Comparison of ENCODE assay signal across 14 cellular contexts in the genomic region with DNA sequence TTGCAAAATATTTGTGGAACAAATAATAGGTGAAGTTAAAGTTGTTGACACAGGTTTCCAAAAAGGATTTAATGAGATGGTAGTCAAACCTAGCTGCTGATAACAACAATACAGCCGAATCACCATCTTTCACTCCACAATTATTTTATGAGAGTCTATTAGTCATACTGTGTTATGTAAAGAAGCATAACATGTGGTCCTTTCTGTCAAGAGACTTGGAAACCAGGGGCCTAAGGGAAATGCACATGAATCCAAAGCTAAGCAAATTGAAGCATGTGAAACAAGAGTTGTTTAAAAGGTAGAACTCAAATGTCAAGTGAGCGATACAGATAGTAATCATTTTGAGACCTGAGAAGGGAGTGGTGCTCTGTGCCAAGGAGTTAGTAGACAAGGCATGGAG. TPM values are rescaled to one million over a fixed set of nuclear protein-coding genes. Genes with fewer than 3 reads are reported as not detected.
DNase-seq lines count a peak whose midpoint lies in the region; ATAC-seq and TF ChIP-seq lines count a peak whose summit lies in the region.
"Had no signal": no experiment of that assay in that cellular context is flagged by ENCODE, and none has a peak within 500 bp of the region (broad histone marks: within the 10 kb centered on the region; RNA-seq: fewer than 3 reads in every experiment).

No MANE protein-coding gene starts in this region.

- H3K9ac ChIP-seq in HUES48 (ENCODE audit: low read depth, low read length) (peak overlapping the region; percentile 4; the same call in 1 of the 2 replicates), neural progenitor cell (no peak overlapping the region)
- H3K9ac ChIP-seq: SK-N-SH had no signal

- no peak overlapping the region for H3K4me2 ChIP-seq in neural progenitor cell
- H3K4me2 ChIP-seq: SK-N-SH had no signal

- no peaks in the 10 kb centered on the region for H3K27me3 ChIP-seq in HUES48 (ENCODE audit: control insufficient read depth, insufficient read depth, low read length)
- H3K27me3 ChIP-seq in neural progenitor cell = no peaks in the 10 kb centered on the region

- no peak for DNase-seq in activated CD8-positive, alpha-beta T cell treated with anti-CD3 and anti-CD28 coated beads for 36 hours
- no peak for DNase-seq in activated CD8-positive, alpha-beta T cell treated with anti-CD3 and anti-CD28 coated beads, Interleukin-2, amount 10 ng/mL, durations not matched to agents 7 days and 5 days
- no peak for DNase-seq in activated T-helper 2 cell treated with anti-CD3 and anti-CD28 coated beads, Interferon-gamma antibody, Interleukin-2, Interleukin-4, amounts not matched to agents 10 μg/mL and 5 μg/mL and 100 μg/mL, durations not matched to agents 14 hours and 24 hours and 36 hours (ENCODE audit: low spot score)
- DNase-seq in neural progenitor cell (ENCODE audit: low spot score) = no peak
- DNase-seq in iPS-NIHi7 (ENCODE audit: extremely low spot score) = no peak
- DNase-seq: activated naive CD8-positive, alpha-beta T cell treated with anti-CD3 and anti-CD28 coated beads, Interleukin-2, amount 10 ng/mL, durations not matched to agents 7 days and 5 days; DMS79 treated with DMSO at 0.1 percent for 48 hours; NCI-H187 treated with DMSO at 0.1 percent for 48 hours; SK-N-SH; stimulated activated CD4-positive, alpha-beta T cell treated with anti-CD3 and anti-CD28 coated beads, Interleukin-4, amount 100 ng/mL, for 4 hours; stimulated activated naive CD4-positive, alpha-beta T cell treated with Interleukin-2 at 50 U/mL for 16 hours had no signal

- H3K4me1 Mint-ChIP-seq in activated CD8-positive, alpha-beta T cell treated with anti-CD3 and anti-CD28 coated beads for 36 hours (ENCODE audit: low read depth) = peaks cover 90% of the 10 kb centered on the region
- H3K4me1 Mint-ChIP-seq in activated CD8-positive, alpha-beta T cell treated with anti-CD3 and anti-CD28 coated beads, Interleukin-2, amount 10 ng/mL, durations not matched to agents 7 days and 5 days (ENCODE audit: low read depth) = peaks cover 80% of the 10 kb centered on the region
- peaks cover 72% of the 10 kb centered on the region for H3K4me1 Mint-ChIP-seq in activated T-helper 2 cell treated with anti-CD3 and anti-CD28 coated beads, Interferon-gamma antibody, Interleukin-2, Interleukin-4, amounts not matched to agents 10 μg/mL and 5 μg/mL and 100 μg/mL, durations not matched to agents 14 hours and 24 hours and 36 hours (ENCODE audit: low read depth)
- H3K4me1 Mint-ChIP-seq in neural progenitor cell = no peaks in the 10 kb centered on the region

- CTCF ChIA-PET in activated CD8-positive, alpha-beta T cell treated with anti-CD3 and anti-CD28 coated beads for 36 hours (lab: Charles Lee) = interaction anchor here (0.7 to 6.4 kb wide), 7 partner anchors 10 to 93 kb away, joined by 3 to 55 read pairs (median 5); no protein-coding TSS in a partner anchor
- CTCF ChIA-PET in activated CD8-positive, alpha-beta T cell treated with anti-CD3 and anti-CD28 coated beads, Interleukin-2, amount 10 ng/mL, durations not matched to agents 7 days and 5 days (lab: Charles Lee) = interaction anchor here (2.1 to 7.4 kb wide), 4 partner anchors 8 to 17 kb away, joined by 5 to 95 read pairs (median 62); no protein-coding TSS in a partner anchor

- no peaks in the 10 kb centered on the region for H4K20me1 ChIP-seq in neural progenitor cell (ENCODE audit: low read depth)

- peaks cover 76% of the 10 kb centered on the region for H3K36me3 Mint-ChIP-seq in activated CD8-positive, alpha-beta T cell treated with anti-CD3 and anti-CD28 coated beads for 36 hours (ENCODE audit: low read depth)
- H3K36me3 Mint-ChIP-seq in activated CD8-positive, alpha-beta T cell treated with anti-CD3 and anti-CD28 coated beads, Interleukin-2, amount 10 ng/mL, durations not matched to agents 7 days and 5 days (ENCODE audit: low read depth) = peaks cover 51% of the 10 kb centered on the region
- peaks cover 67% of the 10 kb centered on the region for H3K36me3 Mint-ChIP-seq in activated T-helper 2 cell treated with anti-CD3 and anti-CD28 coated beads, Interferon-gamma antibody, Interleukin-2, Interleukin-4, amounts not matched to agents 10 μg/mL and 5 μg/mL and 100 μg/mL, durations not matched to agents 14 hours and 24 hours and 36 hours (ENCODE audit: low read depth)
- no peaks in the 10 kb centered on the region for H3K36me3 Mint-ChIP-seq in neural progenitor cell

- peak overlapping the region; percentile 88 for H3K27ac Mint-ChIP-seq in activated CD8-positive, alpha-beta T cell treated with anti-CD3 and anti-CD28 coated beads for 36 hours
- H3K27ac Mint-ChIP-seq in activated CD8-positive, alpha-beta T cell treated with anti-CD3 and anti-CD28 coated beads, Interleukin-2, amount 10 ng/mL, durations not matched to agents 7 days and 5 days = no peak overlapping the region
- peak overlapping the region; percentile 91 for H3K27ac Mint-ChIP-seq in activated T-helper 2 cell treated with anti-CD3 and anti-CD28 coated beads, Interferon-gamma antibody, Interleukin-2, Interleukin-4, amounts not matched to agents 10 μg/mL and 5 μg/mL and 100 μg/mL, durations not matched to agents 14 hours and 24 hours and 36 hours
- H3K27ac Mint-ChIP-seq in neural progenitor cell = no peak overlapping the region

- H3K9me3 ChIP-seq in HUES48 (ENCODE audit: control insufficient read depth, insufficient read depth, low read length) = no peaks in the 10 kb centered on the region
- no peaks in the 10 kb centered on the region for H3K9me3 ChIP-seq in neural progenitor cell (ENCODE audit: low read depth)
- H3K9me3 ChIP-seq: SK-N-SH had no signal

- H3K4me3 ChIP-seq in HUES48 (ENCODE audit: low read depth, low read length) (no peak overlapping the region), neural progenitor cell (no peak overlapping the region)

- H2AFZ ChIP-seq in neural progenitor cell (replicated peaks) = peak overlapping the region; percentile 98

- H3K4me3 Mint-ChIP-seq in activated CD8-positive, alpha-beta T cell treated with anti-CD3 and anti-CD28 coated beads for 36 hours = no peak overlapping the region
- no peak overlapping the region for H3K4me3 Mint-ChIP-seq in activated CD8-positive, alpha-beta T cell treated with anti-CD3 and anti-CD28 coated beads, Interleukin-2, amount 10 ng/mL, durations not matched to agents 7 days and 5 days
- no peak overlapping the region for H3K4me3 Mint-ChIP-seq in activated T-helper 2 cell treated with anti-CD3 and anti-CD28 coated beads, Interferon-gamma antibody, Interleukin-2, Interleukin-4, amounts not matched to agents 10 μg/mL and 5 μg/mL and 100 μg/mL, durations not matched to agents 14 hours and 24 hours and 36 hours (ENCODE audit: low read depth)
- H3K4me3 Mint-ChIP-seq in neural progenitor cell = no peak overlapping the region

- no peaks in the 10 kb centered on the region for H3F3A ChIP-seq in neural progenitor cell (ENCODE audit: low read depth)

- no peaks in the 10 kb centered on the region for H3K79me2 ChIP-seq in neural progenitor cell (ENCODE audit: low read depth)

- POLR2A ChIA-PET in activated CD8-positive, alpha-beta T cell treated with anti-CD3 and anti-CD28 coated beads for 36 hours (lab: Charles Lee) = interaction anchor here (0.9 to 11.3 kb wide), 6 partner anchors 9 to 40 kb away, joined by 3 to 184 read pairs (median 56); partner anchors contain the start of gene CD28
- POLR2A ChIA-PET in activated CD8-positive, alpha-beta T cell treated with anti-CD3 and anti-CD28 coated beads, Interleukin-2, amount 10 ng/mL, durations not matched to agents 7 days and 5 days (lab: Charles Lee) = interaction anchor here (1.4 to 6.7 kb wide), 2 partner anchors 14 to 18 kb away, joined by 6 to 90 read pairs; no protein-coding TSS in a partner anchor

- peak overlapping the region; percentile 75 for H3K27ac ChIP-seq in HUES48 (ENCODE audit: low read depth, low read length)
- H3K27ac ChIP-seq in neural progenitor cell = no peak overlapping the region

- H3K4me1 ChIP-seq in HUES48 (ENCODE audit: control insufficient read depth, insufficient read depth, low read length) = peaks cover 38% of the 10 kb centered on the region
- H3K4me1 ChIP-seq in neural progenitor cell = peaks cover 15% of the 10 kb centered on the region

- H3K36me3 ChIP-seq in HUES48 (ENCODE audit: control insufficient read depth, insufficient read depth, low read length) (no peaks in the 10 kb centered on the region), neural progenitor cell (no peaks in the 10 kb centered on the region)

- peaks cover 13% of the 10 kb centered on the region for H3K9me3 Mint-ChIP-seq in activated CD8-positive, alpha-beta T cell treated with anti-CD3 and anti-CD28 coated beads for 36 hours
- H3K9me3 Mint-ChIP-seq in activated CD8-positive, alpha-beta T cell treated with anti-CD3 and anti-CD28 coated beads, Interleukin-2, amount 10 ng/mL, durations not matched to agents 7 days and 5 days (ENCODE audit: insufficient read depth) = no peaks in the 10 kb centered on the region
- H3K9me3 Mint-ChIP-seq in activated T-helper 2 cell treated with anti-CD3 and anti-CD28 coated beads, Interferon-gamma antibody, Interleukin-2, Interleukin-4, amounts not matched to agents 10 μg/mL and 5 μg/mL and 100 μg/mL, durations not matched to agents 14 hours and 24 hours and 36 hours = peaks cover 4% of the 10 kb centered on the region
- no peaks in the 10 kb centered on the region for H3K9me3 Mint-ChIP-seq in neural progenitor cell

- TF ChIP-seq CTCF in activated CD8-positive, alpha-beta T cell treated with anti-CD3 and anti-CD28 coated beads for 36 hours (IDR thresholded peaks at IDR 0.05) = no peak
- TF ChIP-seq CTCF in neural progenitor cell (IDR thresholded peaks at IDR 0.05) = no peak

- ATAC-seq in activated CD8-positive, alpha-beta T cell treated with anti-CD3 and anti-CD28 coated beads for 36 hours = peak; percentile 7
- no peak for ATAC-seq in activated CD8-positive, alpha-beta T cell treated with anti-CD3 and anti-CD28 coated beads, Interleukin-2, amount 10 ng/mL, durations not matched to agents 7 days and 5 days
- ATAC-seq in HG03457 (IDR thresholded peaks at IDR 0.05; ENCODE audit: unreplicated experiment) (no peak), HG03039 (IDR thresholded peaks at IDR 0.05; ENCODE audit: unreplicated experiment) (no peak)

- no peaks in the 10 kb centered on the region for H3K27me3 Mint-ChIP-seq in activated CD8-positive, alpha-beta T cell treated with anti-CD3 and anti-CD28 coated beads for 36 hours
- no peaks in the 10 kb centered on the region for H3K27me3 Mint-ChIP-seq in activated CD8-positive, alpha-beta T cell treated with anti-CD3 and anti-CD28 coated beads, Interleukin-2, amount 10 ng/mL, durations not matched to agents 7 days and 5 days (ENCODE audit: low read depth)
- H3K27me3 Mint-ChIP-seq in activated T-helper 2 cell treated with anti-CD3 and anti-CD28 coated beads, Interferon-gamma antibody, Interleukin-2, Interleukin-4, amounts not matched to agents 10 μg/mL and 5 μg/mL and 100 μg/mL, durations not matched to agents 14 hours and 24 hours and 36 hours (ENCODE audit: low read depth) = no peaks in the 10 kb centered on the region
- peaks cover under 1% of the 10 kb centered on the region for H3K27me3 Mint-ChIP-seq in neural progenitor cell (ENCODE audit: insufficient read depth, low read depth)
- H3K27me3 Mint-ChIP-seq: activated naive CD8-positive, alpha-beta T cell treated with anti-CD3 and anti-CD28 coated beads, Interleukin-2, amount 10 ng/mL, durations not matched to agents 7 days and 5 days had no signal

- intact Hi-C loops in activated CD8-positive, alpha-beta T cell treated with anti-CD3 and anti-CD28 coated beads for 36 hours (cut with micrococcal nuclease) = no loop called here
- intact Hi-C loops in activated T-helper 2 cell treated with anti-CD3 and anti-CD28 coated beads, Interferon-gamma antibody, Interleukin-2, Interleukin-4, amounts not matched to agents 10 μg/mL and 5 μg/mL and 100 μg/mL, durations not matched to agents 14 hours and 24 hours and 36 hours (cut with micrococcal nuclease) = no loop called here

RNA-seq across cellular contexts. Expression of gene CD28, which starts 16.0 kb away (rescaled TPM):
- 10 to 100 TPM; 94.2 to 97.3 TPM for total RNA-seq in activated CD8-positive, alpha-beta T cell treated with anti-CD3 and anti-CD28 coated beads for 36 hours
- total RNA-seq in activated CD8-positive, alpha-beta T cell treated with anti-CD3 and anti-CD28 coated beads, Interleukin-2, amount 10 ng/mL, durations not matched to agents 7 days and 5 days = 10 to 100 TPM; 25.6 to 27.2 TPM
- total RNA-seq in activated T-helper 2 cell treated with anti-CD3 and anti-CD28 coated beads, Interferon-gamma antibody, Interleukin-2, Interleukin-4, amounts not matched to agents 10 μg/mL and 5 μg/mL and 100 μg/mL, durations not matched to agents 14 hours and 24 hours and 36 hours = 53.6 and 59.3 TPM in 2 replicates
- not detected in 2 replicates for total RNA-seq in neural progenitor cell (ENCODE audit: low replicate concordance)

Comparison
In these comparisons a context has a peak if more than half of its experiments do, and no peak if none do; other contexts are left out.
1. H3K27ac Mint-ChIP-seq: peak in activated CD8-positive, alpha-beta T cell treated with anti-CD3 and anti-CD28 coated beads for 36 hours (single experiment) and activated T-helper 2 cell treated with anti-CD3 and anti-CD28 coated beads, Interferon-gamma antibody, Interleukin-2, Interleukin-4, amounts not matched to agents 10 μg/mL and 5 μg/mL and 100 μg/mL, durations not matched to agents 14 hours and 24 hours and 36 hours (single experiment); none in activated CD8-positive, alpha-beta T cell treated with anti-CD3 and anti-CD28 coated beads, Interleukin-2, amount 10 ng/mL, durations not matched to agents 7 days and 5 days (single experiment) and neural progenitor cell (single experiment).
2. RNA of gene CD28, which starts 16.0 kb away (total RNA-seq): 94.2 to 97.3 TPM in activated CD8-positive, alpha-beta T cell treated with anti-CD3 and anti-CD28 coated beads for 36 hours, 53.6 to 59.3 TPM in activated T-helper 2 cell treated with anti-CD3 and anti-CD28 coated beads, Interferon-gamma antibody, Interleukin-2, Interleukin-4, amounts not matched to agents 10 μg/mL and 5 μg/mL and 100 μg/mL, durations not matched to agents 14 hours and 24 hours and 36 hours and 25.6 to 27.2 TPM in activated CD8-positive, alpha-beta T cell treated with anti-CD3 and anti-CD28 coated beads, Interleukin-2, amount 10 ng/mL, durations not matched to agents 7 days and 5 days; not detected in neural progenitor cell; every median in the first group is over 10 times any median in the second.